In the genomic region with DNA sequence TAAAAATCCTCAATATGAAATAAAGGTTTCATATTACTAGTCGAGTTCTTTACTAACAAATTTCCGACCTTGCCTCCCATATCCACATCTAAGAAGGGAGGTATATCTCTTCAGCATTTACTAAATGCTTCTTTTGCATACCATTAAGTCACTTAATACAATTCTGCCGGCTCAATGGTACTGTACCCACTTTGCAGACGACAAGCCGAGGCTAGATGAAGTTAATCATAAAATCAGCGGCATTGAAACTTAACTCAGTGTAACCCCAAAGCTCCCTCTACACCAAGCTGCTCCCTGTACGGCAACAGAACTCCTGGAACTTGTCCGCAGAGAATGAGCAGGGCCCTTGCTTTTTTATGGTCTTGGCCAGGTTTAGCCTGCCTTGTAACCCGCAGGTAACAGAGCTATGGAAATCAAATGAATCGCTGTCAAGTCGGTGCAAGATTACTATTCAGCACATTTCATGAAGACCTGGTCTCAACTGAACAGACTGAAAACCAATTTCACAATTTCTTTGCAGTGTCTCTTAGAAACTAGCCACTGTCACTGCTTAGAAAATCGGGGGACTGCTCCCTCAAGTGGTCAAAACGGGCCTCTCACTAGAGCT, we compare ENCODE assay signal across 1 cellular context.
TF ChIP-seq lines count a peak whose summit lies in the region.

No MANE protein-coding gene starts in this region.

TF ChIP-seq in K562, 482 proteins besides CTCF, POLR2A, EP300 and RAD21 (continued from another document):
- TF ChIP-seq CHCHD3 (CRISPR knock-in tag; IDR thresholded peaks at IDR 0.05) (no peak), ZNF57 (CRISPR knock-in tag; IDR thresholded peaks at IDR 0.05) (no peak), CSDE1 (IDR thresholded peaks at IDR 0.05) (no peak), COPS2 (conservative IDR thresholded peaks at IDR 0.05) (no peak), NUFIP1 (IDR thresholded peaks at IDR 0.05; ENCODE audit: partially characterized antibody) (no peak), BRF1 (IDR thresholded peaks at IDR 0.05; ENCODE audit: borderline replicate concordance, extremely low read depth, insufficient read length) (no peak), RBM39 (optimal IDR thresholded peaks at IDR 0.05; ENCODE audit: low read depth, low read length) (no peak), RBBP5 (IDR thresholded peaks at IDR 0.05; ENCODE audit: borderline replicate concordance, insufficient read depth, low read length, poor library complexity, severe bottlenecking) (no peak), E2F5 (CRISPR knock-in tag; IDR thresholded peaks at IDR 0.05) (no peak; the same call in 1 of the 2 replicates), MAFK (IDR thresholded peaks at IDR 0.05; ENCODE audit: low read length) (no peak), IRF9 (tag; IDR thresholded peaks at IDR 0.05) (no peak), ZNF444 (CRISPR knock-in tag; IDR thresholded peaks at IDR 0.05) (no peak), STAT5A (IDR thresholded peaks at IDR 0.05; ENCODE audit: borderline replicate concordance, low read length) (no peak; the same call in 1 of the 2 replicates), RCOR1 (IDR thresholded peaks at IDR 0.05; ENCODE audit: borderline replicate concordance in 1 of 2, low read depth in 2 of 2, low read length in 2 of 2) (peak in 1 of 2 experiments; percentile 12; a peak in 1 of 4 replicates), ZZZ3 (IDR thresholded peaks at IDR 0.05) (no peak), TEAD4 (IDR thresholded peaks at IDR 0.05; ENCODE audit: low read length) (no peak; the same call in 1 of the 2 replicates), TEAD4 (CRISPR knock-in tag; IDR thresholded peaks at IDR 0.05; ENCODE audit: borderline replicate concordance) (no peak), BCL6 (CRISPR knock-in tag; IDR thresholded peaks at IDR 0.05) (no peak), ESRRA (IDR thresholded peaks at IDR 0.05; ENCODE audit: borderline replicate concordance, low read depth) (no peak), ZNF239 (CRISPR knock-in tag; IDR thresholded peaks at IDR 0.05) (no peak), ZNF584 (CRISPR knock-in tag; IDR thresholded peaks at IDR 0.05; ENCODE audit: low read depth) (no peak), ZNF77 (CRISPR knock-in tag; IDR thresholded peaks at IDR 0.05) (no peak), KAT2B (IDR thresholded peaks at IDR 0.05; ENCODE audit: low read depth, low read length) (no peak), KLF1 (tag; IDR thresholded peaks at IDR 0.05) (no peak), ZNF778 (CRISPR knock-in tag; IDR thresholded peaks at IDR 0.05) (no peak), ZBED1 (IDR thresholded peaks at IDR 0.05) (no peak), CBX3 (IDR thresholded peaks at IDR 0.05; ENCODE audit: borderline replicate concordance in 1 of 2, low read length in 2 of 2) (no peak), PHB2 (IDR thresholded peaks at IDR 0.05; ENCODE audit: low read depth) (no peak), KLF6 (CRISPR knock-in tag; IDR thresholded peaks at IDR 0.05; ENCODE audit: borderline replicate concordance) (no peak), ZNF449 (CRISPR knock-in tag; IDR thresholded peaks at IDR 0.05) (no peak), HLTF (IDR thresholded peaks at IDR 0.05) (no peak)
- TF ChIP-seq, protein P1, sequence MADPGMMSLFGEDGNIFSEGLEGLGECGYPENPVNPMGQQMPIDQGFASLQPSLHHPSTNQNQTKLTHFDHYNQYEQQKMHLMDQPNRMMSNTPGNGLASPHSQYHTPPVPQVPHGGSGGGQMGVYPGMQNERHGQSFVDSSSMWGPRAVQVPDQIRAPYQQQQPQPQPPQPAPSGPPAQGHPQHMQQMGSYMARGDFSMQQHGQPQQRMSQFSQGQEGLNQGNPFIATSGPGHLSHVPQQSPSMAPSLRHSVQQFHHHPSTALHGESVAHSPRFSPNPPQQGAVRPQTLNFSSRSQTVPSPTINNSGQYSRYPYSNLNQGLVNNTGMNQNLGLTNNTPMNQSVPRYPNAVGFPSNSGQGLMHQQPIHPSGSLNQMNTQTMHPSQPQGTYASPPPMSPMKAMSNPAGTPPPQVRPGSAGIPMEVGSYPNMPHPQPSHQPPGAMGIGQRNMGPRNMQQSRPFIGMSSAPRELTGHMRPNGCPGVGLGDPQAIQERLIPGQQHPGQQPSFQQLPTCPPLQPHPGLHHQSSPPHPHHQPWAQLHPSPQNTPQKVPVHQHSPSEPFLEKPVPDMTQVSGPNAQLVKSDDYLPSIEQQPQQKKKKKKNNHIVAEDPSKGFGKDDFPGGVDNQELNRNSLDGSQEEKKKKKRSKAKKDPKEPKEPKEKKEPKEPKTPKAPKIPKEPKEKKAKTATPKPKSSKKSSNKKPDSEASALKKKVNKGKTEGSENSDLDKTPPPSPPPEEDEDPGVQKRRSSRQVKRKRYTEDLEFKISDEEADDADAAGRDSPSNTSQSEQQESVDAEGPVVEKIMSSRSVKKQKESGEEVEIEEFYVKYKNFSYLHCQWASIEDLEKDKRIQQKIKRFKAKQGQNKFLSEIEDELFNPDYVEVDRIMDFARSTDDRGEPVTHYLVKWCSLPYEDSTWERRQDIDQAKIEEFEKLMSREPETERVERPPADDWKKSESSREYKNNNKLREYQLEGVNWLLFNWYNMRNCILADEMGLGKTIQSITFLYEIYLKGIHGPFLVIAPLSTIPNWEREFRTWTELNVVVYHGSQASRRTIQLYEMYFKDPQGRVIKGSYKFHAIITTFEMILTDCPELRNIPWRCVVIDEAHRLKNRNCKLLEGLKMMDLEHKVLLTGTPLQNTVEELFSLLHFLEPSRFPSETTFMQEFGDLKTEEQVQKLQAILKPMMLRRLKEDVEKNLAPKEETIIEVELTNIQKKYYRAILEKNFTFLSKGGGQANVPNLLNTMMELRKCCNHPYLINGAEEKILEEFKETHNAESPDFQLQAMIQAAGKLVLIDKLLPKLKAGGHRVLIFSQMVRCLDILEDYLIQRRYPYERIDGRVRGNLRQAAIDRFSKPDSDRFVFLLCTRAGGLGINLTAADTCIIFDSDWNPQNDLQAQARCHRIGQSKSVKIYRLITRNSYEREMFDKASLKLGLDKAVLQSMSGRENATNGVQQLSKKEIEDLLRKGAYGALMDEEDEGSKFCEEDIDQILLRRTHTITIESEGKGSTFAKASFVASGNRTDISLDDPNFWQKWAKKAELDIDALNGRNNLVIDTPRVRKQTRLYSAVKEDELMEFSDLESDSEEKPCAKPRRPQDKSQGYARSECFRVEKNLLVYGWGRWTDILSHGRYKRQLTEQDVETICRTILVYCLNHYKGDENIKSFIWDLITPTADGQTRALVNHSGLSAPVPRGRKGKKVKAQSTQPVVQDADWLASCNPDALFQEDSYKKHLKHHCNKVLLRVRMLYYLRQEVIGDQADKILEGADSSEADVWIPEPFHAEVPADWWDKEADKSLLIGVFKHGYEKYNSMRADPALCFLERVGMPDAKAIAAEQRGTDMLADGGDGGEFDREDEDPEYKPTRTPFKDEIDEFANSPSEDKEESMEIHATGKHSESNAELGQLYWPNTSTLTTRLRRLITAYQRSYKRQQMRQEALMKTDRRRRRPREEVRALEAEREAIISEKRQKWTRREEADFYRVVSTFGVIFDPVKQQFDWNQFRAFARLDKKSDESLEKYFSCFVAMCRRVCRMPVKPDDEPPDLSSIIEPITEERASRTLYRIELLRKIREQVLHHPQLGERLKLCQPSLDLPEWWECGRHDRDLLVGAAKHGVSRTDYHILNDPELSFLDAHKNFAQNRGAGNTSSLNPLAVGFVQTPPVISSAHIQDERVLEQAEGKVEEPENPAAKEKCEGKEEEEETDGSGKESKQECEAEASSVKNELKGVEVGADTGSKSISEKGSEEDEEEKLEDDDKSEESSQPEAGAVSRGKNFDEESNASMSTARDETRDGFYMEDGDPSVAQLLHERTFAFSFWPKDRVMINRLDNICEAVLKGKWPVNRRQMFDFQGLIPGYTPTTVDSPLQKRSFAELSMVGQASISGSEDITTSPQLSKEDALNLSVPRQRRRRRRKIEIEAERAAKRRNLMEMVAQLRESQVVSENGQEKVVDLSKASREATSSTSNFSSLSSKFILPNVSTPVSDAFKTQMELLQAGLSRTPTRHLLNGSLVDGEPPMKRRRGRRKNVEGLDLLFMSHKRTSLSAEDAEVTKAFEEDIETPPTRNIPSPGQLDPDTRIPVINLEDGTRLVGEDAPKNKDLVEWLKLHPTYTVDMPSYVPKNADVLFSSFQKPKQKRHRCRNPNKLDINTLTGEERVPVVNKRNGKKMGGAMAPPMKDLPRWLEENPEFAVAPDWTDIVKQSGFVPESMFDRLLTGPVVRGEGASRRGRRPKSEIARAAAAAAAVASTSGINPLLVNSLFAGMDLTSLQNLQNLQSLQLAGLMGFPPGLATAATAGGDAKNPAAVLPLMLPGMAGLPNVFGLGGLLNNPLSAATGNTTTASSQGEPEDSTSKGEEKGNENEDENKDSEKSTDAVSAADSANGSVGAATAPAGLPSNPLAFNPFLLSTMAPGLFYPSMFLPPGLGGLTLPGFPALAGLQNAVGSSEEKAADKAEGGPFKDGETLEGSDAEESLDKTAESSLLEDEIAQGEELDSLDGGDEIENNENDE (IDR thresholded peaks at IDR 0.05; ENCODE audit: low read depth, low read length), result no peak
- TF ChIP-seq, protein P2, sequence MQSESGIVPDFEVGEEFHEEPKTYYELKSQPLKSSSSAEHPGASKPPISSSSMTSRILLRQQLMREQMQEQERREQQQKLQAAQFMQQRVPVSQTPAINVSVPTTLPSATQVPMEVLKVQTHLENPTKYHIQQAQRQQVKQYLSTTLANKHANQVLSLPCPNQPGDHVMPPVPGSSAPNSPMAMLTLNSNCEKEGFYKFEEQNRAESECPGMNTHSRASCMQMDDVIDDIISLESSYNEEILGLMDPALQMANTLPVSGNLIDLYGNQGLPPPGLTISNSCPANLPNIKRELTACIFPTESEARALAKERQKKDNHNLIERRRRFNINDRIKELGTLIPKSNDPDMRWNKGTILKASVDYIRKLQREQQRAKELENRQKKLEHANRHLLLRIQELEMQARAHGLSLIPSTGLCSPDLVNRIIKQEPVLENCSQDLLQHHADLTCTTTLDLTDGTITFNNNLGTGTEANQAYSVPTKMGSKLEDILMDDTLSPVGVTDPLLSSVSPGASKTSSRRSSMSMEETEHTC (IDR thresholded peaks at IDR 0.05), result no peak
- TF ChIP-seq, protein P3, sequence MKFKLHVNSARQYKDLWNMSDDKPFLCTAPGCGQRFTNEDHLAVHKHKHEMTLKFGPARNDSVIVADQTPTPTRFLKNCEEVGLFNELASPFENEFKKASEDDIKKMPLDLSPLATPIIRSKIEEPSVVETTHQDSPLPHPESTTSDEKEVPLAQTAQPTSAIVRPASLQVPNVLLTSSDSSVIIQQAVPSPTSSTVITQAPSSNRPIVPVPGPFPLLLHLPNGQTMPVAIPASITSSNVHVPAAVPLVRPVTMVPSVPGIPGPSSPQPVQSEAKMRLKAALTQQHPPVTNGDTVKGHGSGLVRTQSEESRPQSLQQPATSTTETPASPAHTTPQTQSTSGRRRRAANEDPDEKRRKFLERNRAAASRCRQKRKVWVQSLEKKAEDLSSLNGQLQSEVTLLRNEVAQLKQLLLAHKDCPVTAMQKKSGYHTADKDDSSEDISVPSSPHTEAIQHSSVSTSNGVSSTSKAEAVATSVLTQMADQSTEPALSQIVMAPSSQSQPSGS (CRISPR knock-in tag; IDR thresholded peaks at IDR 0.05), result no peak
TF ChIP-seq in K562: peak in this region for 42.
